ENCODE assay signal across 24 cellular contexts in genomic region chr2:112850588-112850987, GRCh38. TPM values are rescaled to one million over a fixed set of nuclear protein-coding genes. Genes with fewer than 3 reads are reported as not detected.
A peak's percentile ranks its signal among the peaks of the same experiment; 100 is the strongest.
DNase-seq lines count a peak whose midpoint lies in the region; ATAC-seq and TF ChIP-seq lines count a peak whose summit lies in the region.
"Had no signal": no experiment of that assay in that cellular context is flagged by ENCODE, and none has a peak within 500 bp of the region (broad histone marks: within the 10 kb centered on the region; RNA-seq: fewer than 3 reads in every experiment).

No MANE protein-coding gene starts in this region.

- H4K91ac ChIP-seq in H9 (ENCODE audit: insufficient read length, low read depth, low read length), result no peak overlapping the region

- peak overlapping the region; percentile 94 to 98 (median 96); a peak in 6 of 7 replicates for H3K27ac Mint-ChIP-seq in H9
- H3K27ac Mint-ChIP-seq in central memory CD8-positive, alpha-beta T cell (ENCODE audit: low read depth), result peak overlapping the region; percentile 13
- H3K27ac Mint-ChIP-seq: CD4-positive, CD25-positive, alpha-beta regulatory T cell had no signal

- H3T11ph ChIP-seq in H9 (ENCODE audit: low read length), result no peak overlapping the region

- H3K4me2 ChIP-seq in H9 (ENCODE audit: insufficient read depth, insufficient read length, low read length), result no peak overlapping the region
- no peak overlapping the region for H3K4me2 ChIP-seq in osteoblast (ENCODE audit: insufficient read depth, low read length)
- H3K4me2 ChIP-seq: BLaER1 had no signal

- no peak overlapping the region for H2BK12ac ChIP-seq in H9 (ENCODE audit: insufficient read length, low read depth, low read length)

- no peak overlapping the region for H2BK120ac ChIP-seq in H9 (ENCODE audit: low read depth, low read length, poor library complexity, severe bottlenecking)

- H3K4me3 ChIP-seq in iPS DF 6.9 (ENCODE audit: low read length) (no peak overlapping the region), osteoblast (ENCODE audit: insufficient read depth, low read length) (no peak overlapping the region)
- H3K4me3 ChIP-seq: BLaER1, GM23248, SJSA1 had no signal

- H3K27me3 ChIP-seq in H9 (ENCODE audit: insufficient read depth, low read length), result no peaks in the 10 kb centered on the region
- no peaks in the 10 kb centered on the region for H3K27me3 ChIP-seq in iPS DF 6.9 (ENCODE audit: control insufficient read depth, insufficient read depth, low read length)
- no peaks in the 10 kb centered on the region for H3K27me3 ChIP-seq in osteoblast (ENCODE audit: insufficient read depth, low read length)
- H3K27me3 ChIP-seq: BLaER1, SJSA1 had no signal

- ATAC-seq in central memory CD8-positive, alpha-beta T cell (replicated peaks; ENCODE audit: extremely low read depth, poor library complexity, severe bottlenecking), result no peak
- ATAC-seq in HG02678 (IDR thresholded peaks at IDR 0.05; ENCODE audit: unreplicated experiment), result no peak
- ATAC-seq: HepG2 had no signal

- TF ChIP-seq CTCF in H9 (conservative IDR thresholded peaks at IDR 0.05), result no peak
- no peak for TF ChIP-seq CTCF in osteoblast (IDR thresholded peaks at IDR 0.05; ENCODE audit: extremely low read depth, low read depth, low read length)

- no peak overlapping the region for H3K14ac ChIP-seq in H9 (ENCODE audit: insufficient read depth, low read length)

- no CpG with 5 or more reads among the region's 5 CpGs for WGBS in H9 (ENCODE audit: extremely low coverage, insufficient read length, low lambda C conversion rate)
- no CpG with 5 or more reads among the region's 5 CpGs for WGBS in iPS DF 6.9 (ENCODE audit: insufficient coverage, insufficient read length)

- no peak overlapping the region for H2AK5ac ChIP-seq in H9 (ENCODE audit: insufficient read length, low read length)

- H3K27ac ChIP-seq in H9 (ENCODE audit: insufficient read length, low read depth, low read length) (no peak overlapping the region), iPS DF 6.9 (ENCODE audit: low read length) (no peak overlapping the region), osteoblast (ENCODE audit: low read depth, low read length) (no peak overlapping the region)
- H3K27ac ChIP-seq: BLaER1, GM23248, SJSA1 had no signal

- no peak overlapping the region for H2BK5ac ChIP-seq in H9 (ENCODE audit: insufficient read length, low read length)

- peaks cover 11 to 19% of the 10 kb centered on the region in 2 experiments for H3K9me3 Mint-ChIP-seq in H9
- H3K9me3 Mint-ChIP-seq in central memory CD8-positive, alpha-beta T cell, result no peaks in the 10 kb centered on the region

- no peak overlapping the region for H2BK20ac ChIP-seq in H9 (ENCODE audit: low read depth, low read length, poor library complexity, severe bottlenecking)

- H4K20me1 ChIP-seq in H9 (ENCODE audit: control insufficient read depth, insufficient read depth, insufficient read length), result no peaks in the 10 kb centered on the region
- no peaks in the 10 kb centered on the region for H4K20me1 ChIP-seq in osteoblast (ENCODE audit: insufficient read depth, low read length)
- H4K20me1 ChIP-seq: BLaER1 had no signal

- H3K9me3 ChIP-seq in H9 (ENCODE audit: control insufficient read depth, low read depth, low read length) (no peaks in the 10 kb centered on the region), iPS DF 6.9 (ENCODE audit: control insufficient read depth, insufficient read depth, low read length) (no peaks in the 10 kb centered on the region), osteoblast (ENCODE audit: low read depth, low read length) (no peaks in the 10 kb centered on the region)
- H3K9me3 ChIP-seq: SJSA1 had no signal

- H4K8ac ChIP-seq in H9 (replicated peaks; ENCODE audit: insufficient read length, low read depth, low read length), result no peak overlapping the region

- H3K36me3 ChIP-seq in iPS DF 6.9 (ENCODE audit: control insufficient read depth, insufficient read depth, low read length), result no peaks in the 10 kb centered on the region
- H3K36me3 ChIP-seq in osteoblast (ENCODE audit: insufficient read depth, low read length), result no peaks in the 10 kb centered on the region
- H3K36me3 ChIP-seq: BLaER1, SJSA1 had no signal

- DNase-seq in H9 (no peak), iPS DF 6.9 (ENCODE audit: low read depth, low spot score) (peak; percentile 33), osteoblast (ENCODE audit: insufficient read length, low spot score, missing footprints) (no peak), DMS153 treated with DMSO at 0.1 percent for 48 hours (lab: John Stamatoyannopoulos, UW; ENCODE audit: unreplicated experiment) (no peak)
- no peak for DNase-seq in central memory CD8-positive, alpha-beta T cell (ENCODE audit: low spot score in 2 of 2)
- no peak for DNase-seq in activated CD4-positive, alpha-beta T cell treated with anti-CD3 and anti-CD28 coated beads for 48 hours
- DNase-seq: CD4-positive, CD25-positive, alpha-beta regulatory T cell; DMS53; GM23248; HCEC 1CT; Kasumi-1; NCI-H1092 treated with DMSO at 0.1 percent for 48 hours; NCI-H1436; NCI-H187 treated with DMSO at 0.1 percent for 48 hours; NCI-H2107; NCI-H524 treated with DMSO at 0.1 percent for 48 hours; NCI-H774; Right ventricle myocardium superior; RPMI8226 had no signal

- H3K36me3 Mint-ChIP-seq in H9 (ENCODE audit: insufficient read depth in 1 of 3, low read depth in 3 of 3), result peaks cover 0 to 24% (median 21%) of the 10 kb centered on the region in 3 experiments; a peak in 6 of 7 replicates
- H3K36me3 Mint-ChIP-seq in central memory CD8-positive, alpha-beta T cell (ENCODE audit: insufficient read depth), result no peaks in the 10 kb centered on the region
- H3K36me3 Mint-ChIP-seq: CD4-positive, CD25-positive, alpha-beta regulatory T cell had no signal

- no peak overlapping the region for H3K9ac ChIP-seq in H9 (ENCODE audit: extremely low read depth, insufficient read length, low read length)
- H3K9ac ChIP-seq: BLaER1, GM23248 had no signal

- peak overlapping the region in 1 of 2 experiments; percentile 56; a peak in 3 of 5 replicates for H3K4me3 Mint-ChIP-seq in H9
- no peak overlapping the region for H3K4me3 Mint-ChIP-seq in central memory CD8-positive, alpha-beta T cell
- H3K4me3 Mint-ChIP-seq: CD4-positive, CD25-positive, alpha-beta regulatory T cell had no signal

- no peaks in the 10 kb centered on the region for H3K23me2 ChIP-seq in H9 (ENCODE audit: insufficient read length, low read depth, low read length, poor library complexity, severe bottlenecking)

- no peak overlapping the region for H2BK15ac ChIP-seq in H9 (ENCODE audit: low read depth, low read length)

- H3K4me1 Mint-ChIP-seq in H9, result peaks cover 47 to 50% of the 10 kb centered on the region in 2 experiments
- no peaks in the 10 kb centered on the region for H3K4me1 Mint-ChIP-seq in central memory CD8-positive, alpha-beta T cell
- H3K4me1 Mint-ChIP-seq: CD4-positive, CD25-positive, alpha-beta regulatory T cell had no signal

- no peak overlapping the region for H3K56ac ChIP-seq in H9 (ENCODE audit: insufficient read length, low read depth, low read length)

- peaks cover 15% of the 10 kb centered on the region; the same call in 1 of the 2 replicates for H3K4me1 ChIP-seq in H9 (ENCODE audit: insufficient read depth, low read length)
- H3K4me1 ChIP-seq in iPS DF 6.9 (ENCODE audit: control insufficient read depth, insufficient read depth, low read length), result peaks cover 4% of the 10 kb centered on the region; the same call in 1 of the 2 replicates
- no peaks in the 10 kb centered on the region for H3K4me1 ChIP-seq in osteoblast (ENCODE audit: insufficient read depth, low read length)
- H3K4me1 ChIP-seq: BLaER1, SJSA1 had no signal

- no peak overlapping the region for H3K4ac ChIP-seq in H9 (ENCODE audit: low read depth, low read length)

- no peaks in the 10 kb centered on the region for H3K79me1 ChIP-seq in H9 (ENCODE audit: insufficient read depth, low read depth, low read length, poor library complexity, severe bottlenecking)

- H3K79me2 ChIP-seq in H9 (ENCODE audit: insufficient read depth, low read length) (no peaks in the 10 kb centered on the region), osteoblast (ENCODE audit: insufficient read depth, low read length) (no peaks in the 10 kb centered on the region)

- H2AFZ ChIP-seq in H9 (ENCODE audit: low read length) (no peak overlapping the region), osteoblast (ENCODE audit: low read length) (peak overlapping the region; percentile 82)
- H2AFZ ChIP-seq: GM23248 had no signal

- peaks cover 2% of the 10 kb centered on the region; the same call in 1 of the 2 replicates for H3K27me3 Mint-ChIP-seq in H9 (ENCODE audit: low read depth)
- H3K27me3 Mint-ChIP-seq in central memory CD8-positive, alpha-beta T cell, result peaks cover 31% of the 10 kb centered on the region

- no peak overlapping the region for H3K23ac ChIP-seq in H9 (ENCODE audit: insufficient read length, low read depth, low read length)

- H4K5ac ChIP-seq in H9 (ENCODE audit: insufficient read length, low read depth, low read length), result no peak overlapping the region

- no peak overlapping the region for H3K18ac ChIP-seq in H9 (ENCODE audit: insufficient read length, low read depth, low read length)

RNA-seq across cellular contexts. Expression of gene IL1B, which starts 14.0 kb away (rescaled TPM):
- total RNA-seq in H9 (2021) (not detected in 2 replicates), osteoblast (0.36 TPM in 1 of 2 replicates, not detected in the other)
- total RNA-seq: A172, HepG2 had no signal
